25 cellular contexts compared by ENCODE assay signal in genomic region chr3:53788038-53788437, GRCh38. TPM values are rescaled to one million over a fixed set of nuclear protein-coding genes. Genes with fewer than 3 reads are reported as not detected.
DNase-seq lines count a peak whose midpoint lies in the region; ATAC-seq, FAIRE-seq and TF ChIP-seq lines count a peak whose summit lies in the region.
"Had no signal": no experiment of that assay in that cellular context is flagged by ENCODE, and none has a peak within 500 bp of the region (broad histone marks: within the 10 kb centered on the region; RNA-seq: fewer than 3 reads in every experiment).

No MANE protein-coding gene starts in this region.

- CTCF ChIA-PET in IMR-90 (lab: Yijun Ruan, JAX) (no interaction called here), H1 (lab: Charles Lee; ENCODE audit: partially characterized antibody) (interaction anchor here (1.0 to 1.5 kb wide), 2 partner anchors 12 to 16 kb away, joined by 3 to 4 read pairs; no protein-coding TSS in a partner anchor)
- CTCF ChIA-PET in CD8-positive, alpha-beta memory T cell (lab: Charles Lee): no interaction called here

- H3K4me2 ChIP-seq in IMR-90 (ENCODE audit: low read depth, low read length) (no peak overlapping the region), H1 (ENCODE audit: insufficient read depth in 1 of 2, low read depth in 2 of 2, low read length in 2 of 2) (no peak overlapping the region), mesendoderm (ENCODE audit: low read length) (no peak overlapping the region)
- H3K4me2 ChIP-seq: A549; BLaER1 treated with 17β-estradiol and CSF1 and Interleukin-3, amounts not matched to agents 10 nM and 100 nM had no signal

- BruUV-seq in IMR-90 (replicated peaks; lab: Mats Ljungman, UMichigan): no TSS peak

- TF ChIP-seq RAD21 in IMR-90 (IDR thresholded peaks at IDR 0.05; ENCODE audit: low read length) (no peak), H1 (IDR thresholded peaks at IDR 0.05 in 1 of 2, conservative IDR thresholded peaks at IDR 0.05 in 1 of 2; ENCODE audit: low read depth in 2 of 2, low read length in 2 of 2) (no peak)

- H4K91ac ChIP-seq in IMR-90 (ENCODE audit: insufficient read depth, low read depth, low read length) (no peak overlapping the region), H1 (replicated peaks; ENCODE audit: insufficient read length, low read length) (no peak overlapping the region)

- H2BK20ac ChIP-seq in IMR-90 (ENCODE audit: low read depth, low read length): no peak overlapping the region
- no peak overlapping the region for H2BK20ac ChIP-seq in H1 (ENCODE audit: low read length)

- POLR2A ChIA-PET in IMR-90 (lab: Charles Lee; ENCODE audit: unreplicated experiment) (no interaction called here), H1 (lab: Charles Lee; ENCODE audit: partially characterized antibody) (no interaction called here)
- POLR2A ChIA-PET in CD8-positive, alpha-beta memory T cell (lab: Charles Lee): no interaction called here

- ATAC-seq in IMR-90 (ENCODE audit: low read depth): no peak
- ATAC-seq: A549 had no signal

- no peak for TF ChIP-seq CTCF in IMR-90 (conservative IDR thresholded peaks at IDR 0.05; ENCODE audit: low read depth, low read length)
- TF ChIP-seq CTCF in H1 (IDR thresholded peaks at IDR 0.05; ENCODE audit: control extremely low read depth in 1 of 3, insufficient read depth in 1 of 3, low read depth in 1 of 3, low read length in 3 of 3): no peak

- H2BK120ac ChIP-seq in IMR-90 (ENCODE audit: low read depth, low read length) (no peak overlapping the region), H1 (replicated peaks; ENCODE audit: low read depth, low read length) (no peak overlapping the region), mesendoderm (ENCODE audit: low read depth, low read length) (no peak overlapping the region)

- in situ Hi-C loops in IMR-90 (cut with MboI; ENCODE audit: low sequenced_read_pairs): no loop called here

- H2AFZ ChIP-seq in IMR-90 (replicated peaks; ENCODE audit: low read length, poor library complexity): peak overlapping the region; percentile 49
- no peak overlapping the region for H2AFZ ChIP-seq in H1 (ENCODE audit: low read length)
- H2AFZ ChIP-seq: GM23248 had no signal

- no peak overlapping the region for H4K8ac ChIP-seq in IMR-90 (ENCODE audit: low read depth in 2 of 2, low read length in 2 of 2)
- no peak overlapping the region for H4K8ac ChIP-seq in H1 (ENCODE audit: extremely low read depth, insufficient read depth, low read length)
- no peak overlapping the region for H4K8ac ChIP-seq in mesendoderm (ENCODE audit: low read depth, low read length)

- H4K5ac ChIP-seq in IMR-90 (ENCODE audit: low read depth, low read length) (no peak overlapping the region), H1 (ENCODE audit: insufficient read length, low read depth, low read length) (no peak overlapping the region), mesendoderm (ENCODE audit: low read length) (no peak overlapping the region)

- H3K23ac ChIP-seq in IMR-90 (ENCODE audit: low read depth, low read length): no peak overlapping the region
- H3K23ac ChIP-seq in H1 (ENCODE audit: insufficient read length): no peak overlapping the region
- H3K23ac ChIP-seq in mesendoderm (ENCODE audit: low read length): no peak overlapping the region

- no peaks in the 10 kb centered on the region for H4K20me1 ChIP-seq in IMR-90 (ENCODE audit: insufficient read depth, low read length)
- H4K20me1 ChIP-seq in H1 (replicated peaks in 1 of 2; ENCODE audit: control insufficient read depth in 1 of 2, insufficient read depth in 2 of 2, low read length in 2 of 2): no peaks in the 10 kb centered on the region
- H4K20me1 ChIP-seq: BLaER1 treated with 17β-estradiol and CSF1 and Interleukin-3, amounts not matched to agents 10 nM and 100 nM had no signal

- no peak overlapping the region for H3K56ac ChIP-seq in IMR-90 (ENCODE audit: extremely low read depth, insufficient read depth, low read length)
- no peak overlapping the region for H3K56ac ChIP-seq in H1 (replicated peaks; ENCODE audit: insufficient read length, low read depth, low read length)
- no peak overlapping the region for H3K56ac ChIP-seq in mesendoderm (ENCODE audit: low read length)

- H2AK5ac ChIP-seq in IMR-90 (ENCODE audit: low read depth, low read length): no peak overlapping the region
- H2AK5ac ChIP-seq in H1 (ENCODE audit: low read depth, low read length): no peak overlapping the region
- H2AK5ac ChIP-seq in mesendoderm (ENCODE audit: low read length): no peak overlapping the region

- DNase-seq in GM12891 (ENCODE audit: insufficient read length, low spot score) (no peak), IMR-90 (no peak), H1 (ENCODE audit: low read depth in 1 of 2, low spot score in 2 of 2) (no peak), mesendoderm (peak; percentile 44), NCI-H2227 treated with DMSO at 0.1 percent for 48 hours (lab: John Stamatoyannopoulos, UW) (no peak), NCI-H526 (lab: John Stamatoyannopoulos, UW) (no peak)
- DNase-seq in CD8-positive, alpha-beta memory T cell: no peak
- DNase-seq: 8988T; ACHN; AML-193; BE2C; Calu3; CD4-positive, alpha-beta T cell; COR-L47; DMS53; DMS79 treated with DMSO at 0.1 percent for 48 hours; GF-D8; GM23248; HFFc6 had no signal

- TF ChIP-seq EP300 in H1 (IDR thresholded peaks at IDR 0.05; ENCODE audit: borderline replicate concordance in 1 of 2, low read depth in 2 of 2, low read length in 2 of 2): no peak

- H3K27me3 ChIP-seq in IMR-90 (ENCODE audit: control insufficient read depth, insufficient read depth, low read length) (peaks cover 21% of the 10 kb centered on the region), H1 (replicated peaks in 1 of 4; ENCODE audit: control insufficient read depth in 3 of 4, extremely low read depth in 1 of 4, insufficient read depth in 3 of 4, low read length in 3 of 4) (no peaks in the 10 kb centered on the region), mesendoderm (ENCODE audit: insufficient read depth, low read length, poor library complexity) (no peaks in the 10 kb centered on the region)
- no peaks in the 10 kb centered on the region for H3K27me3 ChIP-seq in CD8-positive, alpha-beta memory T cell (ENCODE audit: insufficient read depth, low read length, poor library complexity, severe bottlenecking)
- H3K27me3 ChIP-seq: BE2C; BLaER1 treated with 17β-estradiol and CSF1 and Interleukin-3, amounts not matched to agents 10 nM and 100 nM had no signal

- H3K9ac ChIP-seq in IMR-90 (ENCODE audit: low read depth, low read length) (no peak overlapping the region), H1 (replicated peaks in 1 of 4; ENCODE audit: extremely low read depth in 1 of 4, low read depth in 3 of 4, low read length in 3 of 4) (peak overlapping the region in 1 of 4 experiments; percentile 3; a peak in 1 of 7 replicates), mesendoderm (ENCODE audit: low read length) (no peak overlapping the region)
- H3K9ac ChIP-seq: BLaER1 treated with 17β-estradiol and CSF1 and Interleukin-3, amounts not matched to agents 10 nM and 100 nM; GM23248 had no signal

- dilution Hi-C loops in IMR-90 (cut with HindIII; ENCODE audit: low sequenced_read_pairs, unreplicated experiment): no loop called here

- no peak overlapping the region for H3K4me3 Mint-ChIP-seq in CD8-positive, alpha-beta memory T cell
- H3K4me3 Mint-ChIP-seq: CD14-positive monocyte; CD4-positive, alpha-beta T cell; HFFc6 had no signal

- H3K79me2 ChIP-seq in H1 (ENCODE audit: control insufficient read depth in 1 of 2, insufficient read depth in 2 of 2, low read length in 2 of 2) (no peaks in the 10 kb centered on the region), mesendoderm (ENCODE audit: control insufficient read depth, insufficient read depth, low read length) (no peaks in the 10 kb centered on the region)

- H3K4me3 ChIP-seq in IMR-90 (ENCODE audit: insufficient read depth, low read depth, low read length): no peak overlapping the region
- H3K4me3 ChIP-seq in H1 (ENCODE audit: extremely low read depth in 1 of 4, insufficient read depth in 2 of 4, low read depth in 3 of 4, low read length in 4 of 4): no peak overlapping the region
- no peak overlapping the region for H3K4me3 ChIP-seq in mesendoderm (ENCODE audit: low read length)
- H3K4me3 ChIP-seq in CD8-positive, alpha-beta memory T cell (ENCODE audit: low read length): no peak overlapping the region
- H3K4me3 ChIP-seq: A549; BLaER1 treated with 17β-estradiol and CSF1 and Interleukin-3, amounts not matched to agents 10 nM and 100 nM; GM23248; HAP-1 had no signal

- FAIRE-seq in GM12891 (lab: Jason Lieb, UNC) (peak; percentile 23), H1 (lab: Jason Lieb, UNC) (peak; percentile 65)
- FAIRE-seq: A549, GM19239, H54 had no signal

- no peaks in the 10 kb centered on the region for H3K36me3 Mint-ChIP-seq in CD8-positive, alpha-beta memory T cell
- H3K36me3 Mint-ChIP-seq: CD14-positive monocyte had no signal

- H3K79me1 ChIP-seq in IMR-90 (ENCODE audit: low read depth in 1 of 2, low read length in 2 of 2) (no peaks in the 10 kb centered on the region), H1 (ENCODE audit: low read depth, low read length) (no peaks in the 10 kb centered on the region), mesendoderm (ENCODE audit: low read length) (no peaks in the 10 kb centered on the region)

- 0% methylated on average over 1 of the region's 5 CpGs; no CpG with 5 or more reads in 1 of the 2 experiments for WGBS in IMR-90 (ENCODE audit: extremely low coverage in 2 of 2, insufficient read length in 1 of 2), 2 experiments
- 77% methylated on average over 5 of the region's 5 CpGs; no CpG with 5 or more reads in 1 of the 2 experiments for WGBS in H1 (ENCODE audit: extremely low coverage in 1 of 2, insufficient coverage in 1 of 2, insufficient read length in 1 of 2, insufficient replicate concordance in 2 of 2, low coverage in 1 of 2, low lambda C conversion rate in 2 of 2, missing lambda C conversion rate in 1 of 2), 2 experiments
- no CpG with 5 or more reads among the region's 5 CpGs for WGBS in mesendoderm (ENCODE audit: extremely low coverage, insufficient coverage, low lambda C conversion rate)

- H3K23me2 ChIP-seq in H1 (ENCODE audit: low read depth, low read length): no peaks in the 10 kb centered on the region; the same call in 1 of the 2 replicates

- no peak overlapping the region for H3K27ac ChIP-seq in IMR-90 (ENCODE audit: insufficient read depth, low read length)
- H3K27ac ChIP-seq in H1 (ENCODE audit: low read depth, low read length): no peak overlapping the region
- H3K27ac ChIP-seq in mesendoderm (ENCODE audit: low read depth, low read length): no peak overlapping the region
- H3K27ac ChIP-seq in CD8-positive, alpha-beta memory T cell (ENCODE audit: low read depth, low read length): no peak overlapping the region
- H3K27ac ChIP-seq: A549; BLaER1 treated with 17β-estradiol and CSF1 and Interleukin-3, amounts not matched to agents 10 nM and 100 nM; GM23248 had no signal

- no peak overlapping the region for H3K27ac Mint-ChIP-seq in CD8-positive, alpha-beta memory T cell
- H3K27ac Mint-ChIP-seq: CD14-positive monocyte; CD4-positive, alpha-beta T cell; HFFc6 had no signal

- H3K14ac ChIP-seq in IMR-90 (replicated peaks; ENCODE audit: low read depth, low read length) (no peak overlapping the region), H1 (ENCODE audit: insufficient read length) (no peak overlapping the region)

- H3K18ac ChIP-seq in IMR-90 (ENCODE audit: low read depth, low read length) (no peak overlapping the region), H1 (ENCODE audit: extremely low read depth, low read length) (no peak overlapping the region), mesendoderm (ENCODE audit: low read length) (no peak overlapping the region)

- H2BK5ac ChIP-seq in IMR-90 (ENCODE audit: low read depth, low read length, poor library complexity, severe bottlenecking) (no peak overlapping the region), H1 (ENCODE audit: low read depth, low read length) (no peak overlapping the region), mesendoderm (ENCODE audit: low read length) (no peak overlapping the region)

- intact Hi-C loops in IMR-90 (cut with micrococcal nuclease): no loop called here

- H3K4me1 ChIP-seq in IMR-90 (ENCODE audit: control insufficient read depth, insufficient read depth, low read length): no peaks in the 10 kb centered on the region
- peaks cover 0 to 6% (median 3%) of the 10 kb centered on the region in 4 experiments; a peak in 3 of 7 replicates for H3K4me1 ChIP-seq in H1 (replicated peaks in 1 of 4; ENCODE audit: control insufficient read depth in 3 of 4, insufficient read depth in 4 of 4, low read length in 3 of 4)
- peaks cover 2% of the 10 kb centered on the region for H3K4me1 ChIP-seq in mesendoderm (ENCODE audit: control insufficient read depth, low read depth, low read length)
- no peaks in the 10 kb centered on the region for H3K4me1 ChIP-seq in CD8-positive, alpha-beta memory T cell (ENCODE audit: insufficient read depth, low read length)
- H3K4me1 ChIP-seq: A549; BE2C; BLaER1 treated with 17β-estradiol and CSF1 and Interleukin-3, amounts not matched to agents 10 nM and 100 nM; HAP-1 had no signal

- H2BK15ac ChIP-seq in IMR-90 (ENCODE audit: low read depth, low read length): no peak overlapping the region
- no peak overlapping the region for H2BK15ac ChIP-seq in H1 (ENCODE audit: low read length)
- no peak overlapping the region for H2BK15ac ChIP-seq in mesendoderm (replicated peaks; ENCODE audit: low read depth)

- no peak for TF ChIP-seq POLR2A in GM12891 (IDR thresholded peaks at IDR 0.05; ENCODE audit: low read depth, low read length)
- no peak for TF ChIP-seq POLR2A in IMR-90 (IDR thresholded peaks at IDR 0.05; ENCODE audit: low read depth, low read length)
- no peak for TF ChIP-seq POLR2A in H1 (IDR thresholded peaks at IDR 0.05; ENCODE audit: control extremely low read depth in 1 of 2, low read depth in 2 of 2, low read length in 2 of 2)

- no peaks in the 10 kb centered on the region for H3K36me3 ChIP-seq in IMR-90 (ENCODE audit: control insufficient read depth, insufficient read depth, low read length)
- H3K36me3 ChIP-seq in H1 (ENCODE audit: control insufficient read depth in 2 of 4, insufficient read depth in 4 of 4, low read length in 3 of 4): no peaks in the 10 kb centered on the region
- no peaks in the 10 kb centered on the region for H3K36me3 ChIP-seq in mesendoderm (ENCODE audit: control insufficient read depth, insufficient read depth, low read length)
- H3K36me3 ChIP-seq in CD8-positive, alpha-beta memory T cell (ENCODE audit: insufficient read depth, low read length): no peaks in the 10 kb centered on the region
- H3K36me3 ChIP-seq: BE2C; BLaER1 treated with 17β-estradiol and CSF1 and Interleukin-3, amounts not matched to agents 10 nM and 100 nM; HAP-1 had no signal

- H2BK12ac ChIP-seq in H1 (ENCODE audit: low read depth, low read length): no peak overlapping the region

- H3K9me3 Mint-ChIP-seq in CD8-positive, alpha-beta memory T cell: no peaks in the 10 kb centered on the region
- H3K9me3 Mint-ChIP-seq: CD14-positive monocyte; CD4-positive, alpha-beta T cell; HFFc6 had no signal

- H3K9me3 ChIP-seq in IMR-90 (ENCODE audit: control insufficient read depth, insufficient read depth, low read length) (no peaks in the 10 kb centered on the region), H1 (ENCODE audit: insufficient read depth in 2 of 2, low read depth in 1 of 2, low read length in 1 of 2) (no peaks in the 10 kb centered on the region)
- no peaks in the 10 kb centered on the region for H3K9me3 ChIP-seq in CD8-positive, alpha-beta memory T cell (ENCODE audit: low read length)
- H3K9me3 ChIP-seq: A549; BE2C; BLaER1 treated with 17β-estradiol and CSF1 and Interleukin-3, amounts not matched to agents 10 nM and 100 nM; HAP-1 had no signal

- no peaks in the 10 kb centered on the region for H3K9me1 ChIP-seq in IMR-90 (ENCODE audit: insufficient read depth, low read length)

- H3K4me1 Mint-ChIP-seq in CD8-positive, alpha-beta memory T cell: no peaks in the 10 kb centered on the region
- H3K4me1 Mint-ChIP-seq: CD14-positive monocyte had no signal

- H3K27me3 Mint-ChIP-seq in CD8-positive, alpha-beta memory T cell: peaks cover 8 to 15% of the 10 kb centered on the region in 2 donors

- H3K4ac ChIP-seq in IMR-90 (ENCODE audit: low read depth, low read length) (no peak overlapping the region), H1 (replicated peaks; ENCODE audit: insufficient read length, low read depth, low read length) (no peak overlapping the region), mesendoderm (ENCODE audit: low read depth, low read length) (no peak overlapping the region)

- H2AK9ac ChIP-seq in IMR-90 (replicated peaks; ENCODE audit: low read depth, low read length, poor library complexity): no peak overlapping the region

RNA-seq across cellular contexts. Expression of gene CHDH, which starts 58.2 kb away (rescaled TPM):
- polyA plus RNA-seq in GM12891 (2012; ENCODE audit: low read depth, missing spikeins): 7.3 TPM
- under 0.01 and 0.28 TPM in 2 replicates for total RNA-seq in IMR-90 (2012; rRNA removed)
- 0.07 and 0.19 TPM in 2 replicates for polyA plus RNA-seq in IMR-90 (2012; rRNA removed)
- 0.02 and 0.08 TPM in 2 replicates for polyA plus RNA-seq in IMR-90 (2012; cell fraction: cytosol; rRNA removed)
- 0.23 and 0.29 TPM in 2 replicates for polyA plus RNA-seq in IMR-90 (2012; cell fraction: nucleus; rRNA removed; ENCODE audit: low replicate concordance)
- total RNA-seq in H1 (2021; fragmentation: NEBNext Ultra II Directional; extraction: Animal tissue kit (Norgen Biotek cat#: 25700)): 8.9 and 10.3 TPM in 2 replicates
- 4.9 and 7.3 TPM in 2 replicates for polyA plus RNA-seq in H1 (2011; rRNA removed)
- polyA plus RNA-seq in H1 (2011; cell fraction: cytosol; rRNA removed): 5.5 TPM
- polyA plus RNA-seq in H1 (2011; cell fraction: nucleus; rRNA removed): 10.1 TPM
- polyA plus RNA-seq in H1 (2012, experiment 1 of 2): 7.7 to 9.2 TPM (median 8.3 TPM) in 4 replicates
- 2.2 TPM for polyA plus RNA-seq in H1 (2012, experiment 2 of 2)
- polyA plus RNA-seq in H1 (2013, experiment 1 of 2): 3.4 TPM
- polyA plus RNA-seq in H1 (2013, experiment 2 of 2): 3.0 TPM
- 6.6 and 8.2 TPM in 2 replicates for polyA minus RNA-seq in H1 (2011; rRNA and poly(A)+ RNA removed)
- 7.0 TPM for polyA minus RNA-seq in H1 (2011; cell fraction: cytosol; rRNA and poly(A)+ RNA removed)
- 7.1 TPM for polyA minus RNA-seq in H1 (2011; cell fraction: nucleus; rRNA and poly(A)+ RNA removed)
- polyA plus RNA-seq in mesendoderm (2013, experiment 1 of 2): 2.1 TPM
- 2.1 TPM for polyA plus RNA-seq in mesendoderm (2013, experiment 2 of 2)
- under 1 TPM; 0.42 to 0.71 TPM for total RNA-seq in CD8-positive, alpha-beta memory T cell
- polyA plus RNA-seq in CD8-positive, alpha-beta memory T cell: not detected
- total RNA-seq: HFFc6 had no signal
- polyA plus RNA-seq: CD14-positive monocyte, GM23248 had no signal

RNA-seq across cellular contexts. Expression of gene IL17RB, which starts 58.3 kb away (rescaled TPM):
- 8.4 TPM for polyA plus RNA-seq in GM12891 (2012; ENCODE audit: low read depth, missing spikeins)
- under 0.01 TPM in 1 of 2 replicates, not detected in the other for total RNA-seq in IMR-90 (2012; rRNA removed)
- polyA plus RNA-seq in IMR-90 (2012; rRNA removed) (0.09 TPM in 1 of 2 replicates, not detected in the other), H1 (2011; rRNA removed) (13.3 and 24.6 TPM in 2 replicates)
- 0.03 TPM in 1 of 2 replicates, not detected in the other for polyA plus RNA-seq in IMR-90 (2012; cell fraction: cytosol; rRNA removed)
- 0.12 and 0.25 TPM in 2 replicates for polyA plus RNA-seq in IMR-90 (2012; cell fraction: nucleus; rRNA removed; ENCODE audit: low replicate concordance)
- 6.9 and 7.0 TPM in 2 replicates for total RNA-seq in H1 (2021; fragmentation: NEBNext Ultra II Directional; extraction: Animal tissue kit (Norgen Biotek cat#: 25700))
- polyA plus RNA-seq in H1 (2011; cell fraction: cytosol; rRNA removed): 18.2 TPM
- polyA plus RNA-seq in H1 (2011; cell fraction: nucleus; rRNA removed): 37.5 TPM
- polyA plus RNA-seq in H1 (2012, experiment 1 of 2): 10.2 to 14.6 TPM (median 13.4 TPM) in 4 replicates
- 2.8 TPM for polyA plus RNA-seq in H1 (2012, experiment 2 of 2)
- 7.9 TPM for polyA plus RNA-seq in H1 (2013, experiment 1 of 2)
- polyA plus RNA-seq in H1 (2013, experiment 2 of 2): 7.8 TPM
- polyA minus RNA-seq in H1 (2011; rRNA and poly(A)+ RNA removed): 10.2 and 22.3 TPM in 2 replicates
- 4.8 TPM for polyA minus RNA-seq in H1 (2011; cell fraction: cytosol; rRNA and poly(A)+ RNA removed)
- 9.0 TPM for polyA minus RNA-seq in H1 (2011; cell fraction: nucleus; rRNA and poly(A)+ RNA removed)
- 2.6 TPM for polyA plus RNA-seq in mesendoderm (2013, experiment 1 of 2)
- 2.5 TPM for polyA plus RNA-seq in mesendoderm (2013, experiment 2 of 2)
- 1 to 10 TPM; 1.2 to 2.1 TPM for total RNA-seq in CD8-positive, alpha-beta memory T cell
- 0.98 TPM for polyA plus RNA-seq in CD8-positive, alpha-beta memory T cell
- total RNA-seq: GM23248, HFFc6 had no signal
